10 cellular contexts compared by ENCODE assay signal in the genomic region with DNA sequence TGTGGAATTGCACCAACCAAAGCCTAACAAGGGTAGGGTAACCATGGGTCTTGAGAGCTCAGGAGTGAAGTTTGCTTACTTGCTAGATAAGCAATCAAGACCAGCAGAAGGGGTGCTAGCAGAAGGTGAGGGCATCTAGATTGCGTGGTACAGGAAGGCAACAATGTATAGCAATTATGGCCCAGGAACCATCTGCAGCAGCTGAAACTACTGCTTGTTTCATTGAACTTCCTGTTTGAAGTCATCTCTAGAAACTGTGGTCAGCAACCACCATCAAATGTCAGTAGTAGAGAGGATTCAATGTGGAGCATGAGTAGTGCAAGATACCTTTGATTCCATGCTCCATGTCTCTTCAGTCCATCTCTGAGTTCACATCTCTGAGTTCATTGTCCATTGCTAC.
DNase-seq lines count a peak whose midpoint lies in the region; ATAC-seq and TF ChIP-seq lines count a peak whose summit lies in the region.
"Had no signal": no experiment of that assay in that cellular context is flagged by ENCODE, and none has a peak within 500 bp of the region (broad histone marks: within the 10 kb centered on the region; RNA-seq: fewer than 3 reads in every experiment).

No MANE protein-coding gene starts in this region.

- no peaks in the 10 kb centered on the region for H3K79me2 ChIP-seq in DND-41 (ENCODE audit: insufficient read depth, low read length)

- no peaks in the 10 kb centered on the region for H3K27me3 ChIP-seq in DND-41 (ENCODE audit: insufficient read depth, low read length, poor library complexity)
- H3K27me3 ChIP-seq: pancreas, uterus had no signal

- DNase-seq in DND-41 (no peak), epidermal melanocyte (ENCODE audit: insufficient read length, low spot score) (no peak), mesenteric fat pad (ENCODE audit: low spot score) (no peak), posterior cingulate gyrus (no peak), SW 1271 (lab: John Stamatoyannopoulos, UW) (no peak)
- DNase-seq: pancreas, uterus had no signal

- no peak for TF ChIP-seq CTCF in DND-41 (IDR thresholded peaks at IDR 0.05; ENCODE audit: borderline replicate concordance, extremely low read depth, low read length, poor library complexity, severe bottlenecking)

- peaks cover 8% of the 10 kb centered on the region for H3K4me1 ChIP-seq in DND-41 (ENCODE audit: insufficient read depth, low read length)
- H3K4me1 ChIP-seq: pancreas, uterus had no signal

- ATAC-seq in DND-41 (ENCODE audit: insufficient read depth, low read depth) (peak; percentile 62; the same call in 2 of the 3 replicates), GM19328 (IDR thresholded peaks at IDR 0.05; ENCODE audit: unreplicated experiment) (peak; percentile 95), HG02798 (IDR thresholded peaks at IDR 0.05; ENCODE audit: poor library complexity, unreplicated experiment) (peak; percentile 98), HG03565 (IDR thresholded peaks at IDR 0.05; ENCODE audit: unreplicated experiment) (peak; percentile 100)
- ATAC-seq: pancreas had no signal

- no peaks in the 10 kb centered on the region for H3K9me3 ChIP-seq in DND-41 (ENCODE audit: insufficient read depth, low read length, severe bottlenecking)
- H3K9me3 ChIP-seq: pancreas, uterus had no signal

- H3K9ac ChIP-seq in DND-41 (ENCODE audit: low read depth, low read length) = no peak overlapping the region

- H4K20me1 ChIP-seq in DND-41 (ENCODE audit: insufficient read depth, low read length) = no peaks in the 10 kb centered on the region

- no peak overlapping the region for H3K4me2 ChIP-seq in DND-41 (ENCODE audit: insufficient read depth, low read length)

- H3K27ac ChIP-seq in DND-41 (ENCODE audit: low read length) = no peak overlapping the region
- H3K27ac ChIP-seq: pancreas, uterus had no signal

- H3K4me3 ChIP-seq in DND-41 (ENCODE audit: low read depth in 1 of 2, low read length in 2 of 2) = no peak overlapping the region
- H3K4me3 ChIP-seq: pancreas, uterus had no signal

- intact Hi-C loops in posterior cingulate gyrus (cut with DNase I) = no loop called here

- no peaks in the 10 kb centered on the region for H3K36me3 ChIP-seq in DND-41 (ENCODE audit: insufficient read depth, low read length)
- H3K36me3 ChIP-seq: pancreas, uterus had no signal

- peak overlapping the region; percentile 35; the same call in 1 of the 2 replicates for H2AFZ ChIP-seq in DND-41 (ENCODE audit: low read depth, low read length)
